22 cellular contexts compared by ENCODE assay signal in the genomic region with DNA sequence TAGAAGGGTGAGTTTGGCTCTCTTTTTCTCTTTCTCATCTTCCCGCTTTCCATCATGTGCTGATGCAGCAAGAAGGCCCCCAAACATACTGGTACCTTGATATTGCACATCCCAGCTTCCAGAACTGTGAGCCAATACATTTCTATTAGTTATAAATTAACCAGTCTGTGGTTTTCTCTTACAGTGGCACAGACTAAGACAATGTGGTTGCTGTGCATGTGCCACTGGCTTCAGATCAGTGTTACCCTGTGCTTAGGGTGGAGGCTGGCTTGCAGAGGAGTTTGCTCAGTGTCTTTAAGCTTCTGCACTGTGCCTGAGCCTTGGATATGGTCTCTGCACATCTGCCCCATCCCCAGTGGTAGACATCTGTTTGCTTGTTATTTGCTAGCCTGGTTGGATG. TPM values are rescaled to one million over a fixed set of nuclear protein-coding genes. Genes with fewer than 3 reads are reported as not detected.
DNase-seq lines count a peak whose midpoint lies in the region; ATAC-seq and TF ChIP-seq lines count a peak whose summit lies in the region.
"Had no signal": no experiment of that assay in that cellular context is flagged by ENCODE, and none has a peak within 500 bp of the region (broad histone marks: within the 10 kb centered on the region; RNA-seq: fewer than 3 reads in every experiment).

No MANE protein-coding gene starts in this region.

- H3K4me3 Mint-ChIP-seq in H9 = no peak overlapping the region
- H3K4me3 Mint-ChIP-seq: IgD-negative memory B cell had no signal

- in situ Hi-C loops in ACHN (cut with HindIII; ENCODE audit: low pct_ligation_motif_present, low pct_unique_long_range_greater_than_20kb, low sequenced_read_pairs) = no loop called here

- H3K4me2 ChIP-seq in H9 (ENCODE audit: insufficient read depth, insufficient read length, low read length) = no peak overlapping the region
- H3K4me2 ChIP-seq: SK-N-SH had no signal

- H2BK15ac ChIP-seq in H9 (ENCODE audit: low read depth, low read length) = no peak overlapping the region

- no peak overlapping the region for H3K14ac ChIP-seq in H9 (ENCODE audit: insufficient read depth, low read length)

- H3K9me3 Mint-ChIP-seq in H9 = peaks cover 6 to 11% of the 10 kb centered on the region in 2 experiments; a peak in 2 of 5 replicates

- H3K23ac ChIP-seq in H9 (ENCODE audit: insufficient read length, low read depth, low read length) = no peak overlapping the region

- H3K27me3 Mint-ChIP-seq in H9 (ENCODE audit: low read depth) = peaks cover 33% of the 10 kb centered on the region

- H4K5ac ChIP-seq in H9 (ENCODE audit: insufficient read length, low read depth, low read length) = no peak overlapping the region

- no CpG with 5 or more reads among the region's 1 CpG for WGBS in H9 (ENCODE audit: extremely low coverage, insufficient read length, low lambda C conversion rate)

- no peak overlapping the region for H2BK20ac ChIP-seq in H9 (ENCODE audit: low read depth, low read length, poor library complexity, severe bottlenecking)

- H3K56ac ChIP-seq in H9 (ENCODE audit: insufficient read length, low read depth, low read length) = no peak overlapping the region

- H2BK5ac ChIP-seq in H9 (ENCODE audit: insufficient read length, low read length) = no peak overlapping the region

- H3K9ac ChIP-seq in H9 (ENCODE audit: extremely low read depth, insufficient read length, low read length) = no peak overlapping the region
- H3K9ac ChIP-seq: GM23248, SK-N-SH had no signal

- H4K8ac ChIP-seq in H9 (replicated peaks; ENCODE audit: insufficient read length, low read depth, low read length) = no peak overlapping the region

- H3K79me2 ChIP-seq in H9 (ENCODE audit: insufficient read depth, low read length) = no peaks in the 10 kb centered on the region

- no peak overlapping the region for H3K27ac ChIP-seq in H9 (ENCODE audit: insufficient read length, low read depth, low read length)
- H3K27ac ChIP-seq: C4-2B, GM23248 had no signal

- no peaks in the 10 kb centered on the region for H3K36me3 Mint-ChIP-seq in H9 (ENCODE audit: insufficient read depth in 1 of 3, low read depth in 3 of 3)

- H3K4me1 Mint-ChIP-seq in H9 = peaks cover 5% of the 10 kb centered on the region in 2 experiments

- H3K27ac Mint-ChIP-seq in H9 = no peak overlapping the region
- H3K27ac Mint-ChIP-seq: IgD-negative memory B cell had no signal

- ATAC-seq in GM21367 (IDR thresholded peaks at IDR 0.05; ENCODE audit: unreplicated experiment) (no peak), GM19452 (IDR thresholded peaks at IDR 0.05; ENCODE audit: unreplicated experiment) (no peak)
- ATAC-seq: HCT116 had no signal

- no peak overlapping the region for H4K91ac ChIP-seq in H9 (ENCODE audit: insufficient read length, low read depth, low read length)

- H3K9me3 ChIP-seq in H9 (ENCODE audit: control insufficient read depth, low read depth, low read length) = no peaks in the 10 kb centered on the region
- H3K9me3 ChIP-seq: SK-N-SH had no signal

- no peaks in the 10 kb centered on the region; the same call in 1 of the 2 replicates for H3K4me1 ChIP-seq in H9 (ENCODE audit: insufficient read depth, low read length)

- H3K27me3 ChIP-seq in H9 (ENCODE audit: insufficient read depth, low read length) = no peaks in the 10 kb centered on the region

- H2AFZ ChIP-seq in H9 (ENCODE audit: low read length) = no peak overlapping the region
- H2AFZ ChIP-seq: GM23248 had no signal

- no peak overlapping the region for H3K4ac ChIP-seq in H9 (ENCODE audit: low read depth, low read length)

- no peak overlapping the region for H3K18ac ChIP-seq in H9 (ENCODE audit: insufficient read length, low read depth, low read length)

- DNase-seq in ACHN (peak; percentile 37), H9 (peak; percentile 8), ecto neural progenitor cell (ENCODE audit: low spot score) (peak; percentile 18), mucosa of gallbladder (ENCODE audit: low spot score) (peak; percentile 8), OCI-M2 (lab: John Stamatoyannopoulos, UW; ENCODE audit: unreplicated experiment) (no peak)
- DNase-seq: AML-193; DMS79 treated with DMSO at 0.1 percent for 48 hours; GM23248; Karpas-422; NCI-H1436; NCI-H2029 treated with DMSO at 0.1 percent for 48 hours; NCI-H2171 treated with DMSO at 0.1 percent for 48 hours; NCI-H446 treated with DMSO at 0.1 percent for 48 hours; NCI-H69; NK-92 treated with Interleukin-12 subunit alpha and Interleukin-12 subunit beta, amount 100 ng/mL, for 24 hours; SHP77 treated with DMSO at 0.1 percent for 48 hours; SK-N-SH had no signal

- peaks cover 1% of the 10 kb centered on the region for H3K23me2 ChIP-seq in H9 (ENCODE audit: insufficient read length, low read depth, low read length, poor library complexity, severe bottlenecking)

- H3K79me1 ChIP-seq in H9 (ENCODE audit: insufficient read depth, low read depth, low read length, poor library complexity, severe bottlenecking) = no peaks in the 10 kb centered on the region

- no peak overlapping the region for H2AK5ac ChIP-seq in H9 (ENCODE audit: insufficient read length, low read length)

- H3T11ph ChIP-seq in H9 (ENCODE audit: low read length) = no peak overlapping the region

- H4K20me1 ChIP-seq in H9 (ENCODE audit: control insufficient read depth, insufficient read depth, insufficient read length) = no peaks in the 10 kb centered on the region

- H2BK120ac ChIP-seq in H9 (ENCODE audit: low read depth, low read length, poor library complexity, severe bottlenecking) = no peak overlapping the region

- TF ChIP-seq CTCF in H9 (conservative IDR thresholded peaks at IDR 0.05) = no peak

- H2BK12ac ChIP-seq in H9 (ENCODE audit: insufficient read length, low read depth, low read length) = no peak overlapping the region

RNA-seq across cellular contexts. Expression of gene IFI27L2, which starts 5.5 kb away (rescaled TPM):
- 28.6 and 32.5 TPM in 2 replicates for total RNA-seq in H9 (2021)
- 61.8 TPM for total RNA-seq in mucosa of gallbladder

RNA-seq across cellular contexts. Expression of gene IFI27, which starts 13.3 kb away (rescaled TPM):
- 1.7 TPM in 2 replicates for total RNA-seq in H9 (2021)
- total RNA-seq in mucosa of gallbladder = 478 TPM
- total RNA-seq: GM23248 had no signal

RNA-seq across cellular contexts. Expression of gene IFI27L1, which starts 42.8 kb away (rescaled TPM):
- 27.4 TPM in 2 replicates for total RNA-seq in H9 (2021)
- total RNA-seq in mucosa of gallbladder = 19.8 TPM

RNA-seq across cellular contexts. Expression of gene DDX24, which starts 42.9 kb away (rescaled TPM):
- total RNA-seq in H9 (2021) (172 TPM in 2 replicates), mucosa of gallbladder (187 TPM)

RNA-seq across cellular contexts. Expression of gene PPP4R4, which starts 50.3 kb away (rescaled TPM):
- total RNA-seq in H9 (2021) (3.9 and 5.1 TPM in 2 replicates), mucosa of gallbladder (1.4 TPM)

Comparison
In these comparisons a context has a peak if more than half of its experiments do, and no peak if none do; other contexts are left out.
1. RNA of gene IFI27, which starts 13.3 kb away (total RNA-seq): 478 TPM in mucosa of gallbladder (single experiment); 1.7 TPM in H9; every median in the first group is over 100 times any median in the second.